In the genomic region with DNA sequence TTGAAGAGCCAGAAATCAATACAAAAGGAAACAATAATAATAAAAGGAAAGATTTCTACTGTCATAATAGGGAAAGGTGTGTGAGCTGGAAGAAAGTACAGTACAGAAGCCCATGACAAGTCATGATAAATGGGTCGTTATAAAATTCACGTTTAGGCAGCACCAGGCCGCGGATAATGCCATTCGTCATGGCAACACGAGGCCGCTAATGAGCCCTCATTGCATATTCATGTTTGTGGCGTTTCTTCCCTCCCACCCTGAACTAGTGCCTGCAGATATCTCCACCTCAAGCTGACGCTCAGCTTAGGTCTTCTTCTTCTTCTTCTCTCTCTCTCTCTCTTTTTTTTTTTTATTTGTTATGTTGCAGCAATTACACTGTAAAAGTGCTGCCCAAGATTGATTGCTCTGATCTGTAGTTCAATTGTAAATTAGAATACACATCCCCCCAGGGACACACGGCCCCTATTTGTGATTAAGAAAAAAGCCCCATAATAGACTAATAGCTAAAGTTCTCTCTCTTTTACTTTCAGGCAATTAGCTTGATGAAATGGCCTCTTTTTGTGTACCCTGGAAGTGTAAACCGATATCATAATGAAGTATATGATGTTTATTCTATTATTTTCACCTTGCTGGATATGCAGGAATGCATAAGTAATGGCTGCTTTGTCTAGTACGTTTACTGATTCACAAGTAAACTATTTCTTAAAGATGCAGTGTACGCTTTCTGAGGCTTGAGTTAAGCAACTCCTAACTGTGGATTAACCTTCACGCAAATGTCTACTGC, we compare ENCODE assay signal across 16 cellular contexts.
DNase-seq lines count a peak whose midpoint lies in the region; ATAC-seq and TF ChIP-seq lines count a peak whose summit lies in the region.
"Had no signal": no experiment of that assay in that cellular context is flagged by ENCODE, and none has a peak within 500 bp of the region (broad histone marks: within the 10 kb centered on the region; RNA-seq: fewer than 3 reads in every experiment).

No MANE protein-coding gene starts in this region.

- H3K4me3 ChIP-seq in HEK293 (ENCODE audit: low read depth, low read length) (no peak overlapping the region), fibroblast of villous mesenchyme (ENCODE audit: low read depth, low read length) (no peak overlapping the region)
- H3K4me3 ChIP-seq: coronary artery, left lung, spleen, thoracic aorta had no signal

- POLR2A ChIA-PET in HEK293 (lab: Yijun Ruan, JAX), result interaction anchor here (0.6 to 1.7 kb wide), 4 partner anchors 59 to 1711 kb away, joined by 3 to 6 read pairs (median 4); partner anchors contain the start of gene NR2F2

- peak overlapping the region; percentile 79 for H3K27ac Mint-ChIP-seq in type B pancreatic cell
- H3K27ac Mint-ChIP-seq: activated naive CD8-positive, alpha-beta T cell had no signal

- TF ChIP-seq CTCF in HEK293 (tag by site-specific recombination; IDR thresholded peaks at IDR 0.05), result no peak
- TF ChIP-seq CTCF in fibroblast of villous mesenchyme (IDR thresholded peaks at IDR 0.05; ENCODE audit: insufficient read depth, low read depth, low read length), result no peak
- TF ChIP-seq CTCF in type B pancreatic cell (conservative IDR thresholded peaks at IDR 0.05), result no peak

- no peaks in the 10 kb centered on the region for H3K36me3 ChIP-seq in HEK293 (ENCODE audit: control insufficient read depth in 2 of 2, insufficient read depth in 1 of 2, low read length in 2 of 2)
- H3K36me3 ChIP-seq: left lung, thoracic aorta had no signal

- H3K27me3 Mint-ChIP-seq in type B pancreatic cell, result no peaks in the 10 kb centered on the region

- DNase-seq in SW480 (ENCODE audit: low spot score), result peak; percentile 22
- DNase-seq in fibroblast of villous mesenchyme (ENCODE audit: low read depth), result peak; percentile 62
- DNase-seq in type B pancreatic cell (ENCODE audit: extremely low spot score, unreplicated experiment), result no peak
- no peak for DNase-seq in stimulated activated naive CD8-positive, alpha-beta T cell treated with anti-CD3 and anti-CD28 coated beads, Interleukin-15, Interleukin-2, amounts not matched to agents 100 U/mL and 50 U/mL, for 24 hours
- no peak for DNase-seq in SIG-M5 (lab: John Stamatoyannopoulos, UW)
- DNase-seq in middle frontal gyrus (ENCODE audit: extremely low spot score, low spot score), result no peak
- DNase-seq: activated CD8-positive, alpha-beta memory T cell treated with anti-CD3 and anti-CD28 coated beads, Interleukin-2, amount 50 U/mL, for 4 hours; left lung; MM.1S; NCI-H345; spleen had no signal

- no peaks in the 10 kb centered on the region; the same call in 1 of the 2 replicates for H3K9me3 ChIP-seq in HEK293 (ENCODE audit: control insufficient read depth, insufficient read depth, low read depth, low read length)
- H3K9me3 ChIP-seq: left lung, spleen, thoracic aorta had no signal

- peak overlapping the region; percentile 47 for H3K4me3 Mint-ChIP-seq in type B pancreatic cell
- H3K4me3 Mint-ChIP-seq: activated naive CD8-positive, alpha-beta T cell; neural crest cell had no signal

- H3K4me1 ChIP-seq in HEK293 (ENCODE audit: control insufficient read depth, insufficient read depth, low read length), result peaks cover 38% of the 10 kb centered on the region
- H3K4me1 ChIP-seq: left lung, spleen had no signal

- peaks cover 39% of the 10 kb centered on the region for H3K4me1 Mint-ChIP-seq in type B pancreatic cell (ENCODE audit: unreplicated experiment)

- H3K9me3 Mint-ChIP-seq in type B pancreatic cell, result no peaks in the 10 kb centered on the region

- ATAC-seq in stimulated activated naive CD8-positive, alpha-beta T cell treated with anti-CD3 and anti-CD28 coated beads, Interleukin-15, Interleukin-2, amounts not matched to agents 100 U/mL and 50 U/mL, for 24 hours, result no peak
- ATAC-seq: left lung had no signal

- CTCF ChIA-PET in HEK293 (lab: Yijun Ruan, JAX), result interaction anchor here (1.4 kb wide), 1 partner anchor 220 kb away, joined by 3 read pairs; no protein-coding TSS in a partner anchor

- peaks cover 30% of the 10 kb centered on the region for H3K36me3 Mint-ChIP-seq in type B pancreatic cell
- H3K36me3 Mint-ChIP-seq: activated naive CD8-positive, alpha-beta T cell had no signal

- peak overlapping the region; percentile 7; the same call in 1 of the 2 replicates for H3K27ac ChIP-seq in HEK293 (ENCODE audit: extremely low read depth, low read depth, low read length)
- H3K27ac ChIP-seq: coronary artery, left lung, spleen, thoracic aorta had no signal

TF ChIP-seq in HEK293, 187 proteins besides CTCF, POLR2A, EP300 and RAD21 (continues in another document):
- TF ChIP-seq, protein P1, sequence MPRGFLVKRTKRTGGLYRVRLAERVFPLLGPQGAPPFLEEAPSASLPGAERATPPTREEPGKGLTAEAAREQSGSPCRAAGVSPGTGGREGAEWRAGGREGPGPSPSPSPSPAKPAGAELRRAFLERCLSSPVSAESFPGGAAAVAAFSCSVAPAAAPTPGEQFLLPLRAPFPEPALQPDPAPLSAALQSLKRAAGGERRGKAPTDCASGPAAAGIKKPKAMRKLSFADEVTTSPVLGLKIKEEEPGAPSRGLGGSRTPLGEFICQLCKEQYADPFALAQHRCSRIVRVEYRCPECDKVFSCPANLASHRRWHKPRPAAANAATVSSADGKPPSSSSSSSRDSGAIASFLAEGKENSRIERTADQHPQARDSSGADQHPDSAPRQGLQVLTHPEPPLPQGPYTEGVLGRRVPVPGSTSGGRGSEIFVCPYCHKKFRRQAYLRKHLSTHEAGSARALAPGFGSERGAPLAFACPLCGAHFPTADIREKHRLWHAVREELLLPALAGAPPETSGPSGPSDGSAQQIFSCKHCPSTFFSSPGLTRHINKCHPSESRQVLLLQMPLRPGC (tag by site-specific recombination; IDR thresholded peaks at IDR 0.05), result peak; percentile 83
- TF ChIP-seq GLIS1 (tag by site-specific recombination; IDR thresholded peaks at IDR 0.05) (no peak), KLF8 (tag by site-specific recombination; IDR thresholded peaks at IDR 0.05) (peak; percentile 33; the same call in 1 of the 2 replicates), OSR2 (tag by site-specific recombination; IDR thresholded peaks at IDR 0.05) (peak; percentile 65), ZNF596 (tag by site-specific recombination; IDR thresholded peaks at IDR 0.05) (0 out of 2 replicates have a peak, but pooled peaks have one; percentile 23), ZNF629 (tag by site-specific recombination; IDR thresholded peaks at IDR 0.05) (no peak), ZSCAN30 (tag by site-specific recombination; IDR thresholded peaks at IDR 0.05) (no peak), ZBTB17 (tag by site-specific recombination; IDR thresholded peaks at IDR 0.05) (peak; percentile 61; the same call in 1 of the 2 replicates), SP7 (tag by site-specific recombination; IDR thresholded peaks at IDR 0.05) (peak; percentile 54), ZNF843 (tag by site-specific recombination; IDR thresholded peaks at IDR 0.05) (peak; percentile 67; the same call in 1 of the 2 replicates), YY1 (tag by site-specific recombination; IDR thresholded peaks at IDR 0.05) (0 out of 2 replicates have a peak, but pooled peaks have one; percentile 10), IKZF3 (tag by site-specific recombination; IDR thresholded peaks at IDR 0.05) (peak; percentile 77), ZNF223 (tag by site-specific recombination; IDR thresholded peaks at IDR 0.05) (no peak), ZSCAN23 (tag by site-specific recombination; IDR thresholded peaks at IDR 0.05) (peak; percentile 36; the same call in 1 of the 2 replicates), BCL11A (tag by site-specific recombination; IDR thresholded peaks at IDR 0.05; ENCODE audit: low read depth) (peak; percentile 73)
- TF ChIP-seq, protein P2, sequence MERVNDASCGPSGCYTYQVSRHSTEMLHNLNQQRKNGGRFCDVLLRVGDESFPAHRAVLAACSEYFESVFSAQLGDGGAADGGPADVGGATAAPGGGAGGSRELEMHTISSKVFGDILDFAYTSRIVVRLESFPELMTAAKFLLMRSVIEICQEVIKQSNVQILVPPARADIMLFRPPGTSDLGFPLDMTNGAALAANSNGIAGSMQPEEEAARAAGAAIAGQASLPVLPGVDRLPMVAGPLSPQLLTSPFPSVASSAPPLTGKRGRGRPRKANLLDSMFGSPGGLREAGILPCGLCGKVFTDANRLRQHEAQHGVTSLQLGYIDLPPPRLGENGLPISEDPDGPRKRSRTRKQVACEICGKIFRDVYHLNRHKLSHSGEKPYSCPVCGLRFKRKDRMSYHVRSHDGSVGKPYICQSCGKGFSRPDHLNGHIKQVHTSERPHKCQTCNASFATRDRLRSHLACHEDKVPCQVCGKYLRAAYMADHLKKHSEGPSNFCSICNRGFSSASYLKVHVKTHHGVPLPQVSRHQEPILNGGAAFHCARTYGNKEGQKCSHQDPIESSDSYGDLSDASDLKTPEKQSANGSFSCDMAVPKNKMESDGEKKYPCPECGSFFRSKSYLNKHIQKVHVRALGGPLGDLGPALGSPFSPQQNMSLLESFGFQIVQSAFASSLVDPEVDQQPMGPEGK (tag by site-specific recombination; IDR thresholded peaks at IDR 0.05), result 0 out of 2 replicates have a peak, but pooled peaks have one; percentile 25
- TF ChIP-seq, protein P3, sequence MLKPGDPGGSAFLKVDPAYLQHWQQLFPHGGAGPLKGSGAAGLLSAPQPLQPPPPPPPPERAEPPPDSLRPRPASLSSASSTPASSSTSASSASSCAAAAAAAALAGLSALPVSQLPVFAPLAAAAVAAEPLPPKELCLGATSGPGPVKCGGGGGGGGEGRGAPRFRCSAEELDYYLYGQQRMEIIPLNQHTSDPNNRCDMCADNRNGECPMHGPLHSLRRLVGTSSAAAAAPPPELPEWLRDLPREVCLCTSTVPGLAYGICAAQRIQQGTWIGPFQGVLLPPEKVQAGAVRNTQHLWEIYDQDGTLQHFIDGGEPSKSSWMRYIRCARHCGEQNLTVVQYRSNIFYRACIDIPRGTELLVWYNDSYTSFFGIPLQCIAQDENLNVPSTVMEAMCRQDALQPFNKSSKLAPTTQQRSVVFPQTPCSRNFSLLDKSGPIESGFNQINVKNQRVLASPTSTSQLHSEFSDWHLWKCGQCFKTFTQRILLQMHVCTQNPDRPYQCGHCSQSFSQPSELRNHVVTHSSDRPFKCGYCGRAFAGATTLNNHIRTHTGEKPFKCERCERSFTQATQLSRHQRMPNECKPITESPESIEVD (tag by site-specific recombination; IDR thresholded peaks at IDR 0.05), result peak; percentile 87

Comparison
In these comparisons a context has a peak if more than half of its experiments do, and no peak if none do; other contexts are left out.
1. DNase-seq: peak in SW480 (single experiment) and fibroblast of villous mesenchyme (single experiment); none in type B pancreatic cell (single experiment), stimulated activated naive CD8-positive, alpha-beta T cell treated with anti-CD3 and anti-CD28 coated beads, Interleukin-15, Interleukin-2, amounts not matched to agents 100 U/mL and 50 U/mL, for 24 hours (single experiment), SIG-M5 (single experiment) and middle frontal gyrus (single experiment).